ENCODE assay signal across 17 cellular contexts in the genomic region with DNA sequence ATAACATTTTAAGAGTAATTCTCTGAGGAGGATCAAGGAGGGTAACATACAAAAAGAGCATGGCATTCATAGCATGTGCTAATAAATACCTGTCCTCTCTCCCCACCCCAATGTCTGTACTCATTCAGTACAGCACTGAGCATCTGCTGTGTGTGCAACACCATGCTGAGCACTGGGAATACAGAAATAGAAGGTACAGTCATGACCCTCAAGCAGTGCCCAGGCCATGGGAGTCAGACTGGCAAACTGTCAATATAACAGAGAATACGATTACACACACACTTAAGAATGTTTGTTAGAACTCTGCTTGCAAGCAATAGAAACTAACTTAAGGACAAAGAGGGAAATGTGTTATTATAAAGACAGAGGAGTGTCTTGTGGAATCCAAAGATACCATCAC. TPM values are rescaled to one million over a fixed set of nuclear protein-coding genes. Genes with fewer than 3 reads are reported as not detected.
DNase-seq lines count a peak whose midpoint lies in the region; ATAC-seq, FAIRE-seq and TF ChIP-seq lines count a peak whose summit lies in the region.
"Had no signal": no experiment of that assay in that cellular context is flagged by ENCODE, and none has a peak within 500 bp of the region (broad histone marks: within the 10 kb centered on the region; RNA-seq: fewer than 3 reads in every experiment).

No MANE protein-coding gene starts in this region.

- H3K14ac ChIP-seq in IMR-90 (replicated peaks; ENCODE audit: low read depth, low read length) = no peak overlapping the region

- H3K4me3 ChIP-seq in IMR-90 (ENCODE audit: insufficient read depth, low read depth, low read length) (no peak overlapping the region), bronchial epithelial cell (ENCODE audit: low read depth, low read length) (no peak overlapping the region), stomach (no peak overlapping the region), SJCRH30 (no peak overlapping the region)
- H3K4me3 ChIP-seq: coronary artery, neural progenitor cell, SJSA1 had no signal

- no peak overlapping the region for H2AFZ ChIP-seq in IMR-90 (replicated peaks; ENCODE audit: low read length, poor library complexity)
- H2AFZ ChIP-seq: neural progenitor cell had no signal

- ATAC-seq in IMR-90 (ENCODE audit: low read depth) (peak; percentile 16; the same call in 1 of the 2 replicates), GM19455 (IDR thresholded peaks at IDR 0.05; ENCODE audit: unreplicated experiment) (no peak), sciatic nerve (no peak)
- ATAC-seq: HepG2 had no signal

- DNase-seq in AG20443 (ENCODE audit: low spot score) (peak; percentile 57), IMR-90 (peak; percentile 64), bronchial epithelial cell (ENCODE audit: low read depth) (peak; percentile 59), kidney glomerular epithelial cell (lab: John Stamatoyannopoulos, UW) (peak; percentile 49), stomach (no peak), SJCRH30 (no peak), sciatic nerve (ENCODE audit: low spot score) (no peak)
- DNase-seq: activated B cell treated with CpG ODN at 0.5 μM for 24 hours, amniotic stem cell, NCI-H2081 treated with DMSO at 0.1 percent for 48 hours, NCI-H526 had no signal

- no peak overlapping the region for H2AK9ac ChIP-seq in IMR-90 (replicated peaks; ENCODE audit: low read depth, low read length, poor library complexity)

- POLR2A ChIA-PET in IMR-90 (lab: Charles Lee; ENCODE audit: unreplicated experiment) = no interaction called here

- dilution Hi-C loops in IMR-90 (cut with HindIII; ENCODE audit: low sequenced_read_pairs, unreplicated experiment) = no loop called here

- BruUV-seq in IMR-90 (replicated peaks; lab: Mats Ljungman, UMichigan) = no TSS peak

- no peak for TF ChIP-seq RAD21 in IMR-90 (IDR thresholded peaks at IDR 0.05; ENCODE audit: low read length)

- TF ChIP-seq EP300 in stomach (IDR thresholded peaks at IDR 0.05) = no peak

- no peak overlapping the region for H3K4me2 ChIP-seq in IMR-90 (ENCODE audit: low read depth, low read length)
- H3K4me2 ChIP-seq: neural progenitor cell had no signal

- H3K18ac ChIP-seq in IMR-90 (ENCODE audit: low read depth, low read length) = no peak overlapping the region

- no peak overlapping the region for H3K56ac ChIP-seq in IMR-90 (ENCODE audit: extremely low read depth, insufficient read depth, low read length)

- H4K20me1 ChIP-seq in IMR-90 (ENCODE audit: insufficient read depth, low read length) = peaks cover 6% of the 10 kb centered on the region; the same call in 1 of the 2 replicates

- no peak overlapping the region for H2BK20ac ChIP-seq in IMR-90 (ENCODE audit: low read depth, low read length)

- WGBS in IMR-90 (ENCODE audit: extremely low coverage in 2 of 2, insufficient read length in 1 of 2), 2 experiments = no CpG with 5 or more reads among the region's 1 CpG
- WGBS in stomach, 5 donors = 0 to 59% (median 32%) methylated on average over 1 of the region's 1 CpG

- peaks cover 0 to 4% of the 10 kb centered on the region in 2 experiments; a peak in 2 of 4 replicates for H3K79me1 ChIP-seq in IMR-90 (ENCODE audit: low read depth in 1 of 2, low read length in 2 of 2)

- no peak overlapping the region for H3K23ac ChIP-seq in IMR-90 (ENCODE audit: low read depth, low read length)

- no peak overlapping the region for H2BK120ac ChIP-seq in IMR-90 (ENCODE audit: low read depth, low read length)

- TF ChIP-seq CTCF in IMR-90 (conservative IDR thresholded peaks at IDR 0.05; ENCODE audit: low read depth, low read length) (no peak), bronchial epithelial cell (IDR thresholded peaks at IDR 0.05; ENCODE audit: insufficient read depth, low read length, severe bottlenecking) (no peak), stomach (IDR thresholded peaks at IDR 0.05) (no peak)

- no peak for FAIRE-seq in bronchial epithelial cell (lab: Jason Lieb, UNC)
- FAIRE-seq: HepG2, islet of Langerhans had no signal

- no peak overlapping the region for H4K5ac ChIP-seq in IMR-90 (ENCODE audit: low read depth, low read length)

- H3K9ac ChIP-seq in IMR-90 (ENCODE audit: low read depth, low read length) = no peak overlapping the region
- H3K9ac ChIP-seq: neural progenitor cell had no signal

- H3K4ac ChIP-seq in IMR-90 (ENCODE audit: low read depth, low read length) = no peak overlapping the region

- intact Hi-C loops in IMR-90 (cut with micrococcal nuclease) = loop anchor here (5.0 to 10.0 kb wide), 3 partner anchors 88 to 697 kb away; no protein-coding TSS in a partner anchor
- intact Hi-C loops in stomach (cut with DNase I; ENCODE audit: low total_unique reads) = no loop called here
- intact Hi-C loops in sciatic nerve (cut with DNase I) = no loop called here

- H3K9me1 ChIP-seq in IMR-90 (ENCODE audit: insufficient read depth, low read length) = peaks cover 4% of the 10 kb centered on the region; the same call in 1 of the 2 replicates

- in situ Hi-C loops in IMR-90 (cut with MboI; ENCODE audit: low sequenced_read_pairs) = no loop called here

- H2BK15ac ChIP-seq in IMR-90 (ENCODE audit: low read depth, low read length) = no peak overlapping the region

- CTCF ChIA-PET in IMR-90 (lab: Yijun Ruan, JAX) = interaction anchor here (0.6 kb wide), 1 partner anchor 59 kb away, joined by 4 read pairs; no protein-coding TSS in a partner anchor

- TF ChIP-seq POLR2A in IMR-90 (IDR thresholded peaks at IDR 0.05; ENCODE audit: low read depth, low read length) = no peak
- no peak for TF ChIP-seq POLR2A in stomach (IDR thresholded peaks at IDR 0.05)

- no peak overlapping the region; the same call in 1 of the 2 replicates for H2AK5ac ChIP-seq in IMR-90 (ENCODE audit: low read depth, low read length)

- peaks cover 7% of the 10 kb centered on the region; the same call in 1 of the 2 replicates for H3K4me1 ChIP-seq in IMR-90 (ENCODE audit: control insufficient read depth, insufficient read depth, low read length)
- peaks cover 7 to 21% (median 10%) of the 10 kb centered on the region in 4 donors for H3K4me1 ChIP-seq in stomach
- no peaks in the 10 kb centered on the region; the same call in 1 of the 2 replicates for H3K4me1 ChIP-seq in SJCRH30

- H3K27ac ChIP-seq in IMR-90 (ENCODE audit: insufficient read depth, low read length) (no peak overlapping the region), stomach (no peak overlapping the region), SJCRH30 (no peak overlapping the region)
- H3K27ac ChIP-seq: coronary artery, neural progenitor cell, SJSA1 had no signal

- H3K36me3 ChIP-seq in IMR-90 (ENCODE audit: control insufficient read depth, insufficient read depth, low read length) = no peaks in the 10 kb centered on the region
- H3K36me3 ChIP-seq in bronchial epithelial cell (ENCODE audit: control insufficient read depth, insufficient read depth, low read length) = no peaks in the 10 kb centered on the region
- no peaks in the 10 kb centered on the region for H3K36me3 ChIP-seq in stomach
- no peaks in the 10 kb centered on the region for H3K36me3 ChIP-seq in SJCRH30
- H3K36me3 ChIP-seq: neural progenitor cell, SJSA1 had no signal

- H2BK5ac ChIP-seq in IMR-90 (ENCODE audit: low read depth, low read length, poor library complexity, severe bottlenecking) = no peak overlapping the region

- peaks cover 5% of the 10 kb centered on the region for H3K27me3 ChIP-seq in IMR-90 (ENCODE audit: control insufficient read depth, insufficient read depth, low read length)
- H3K27me3 ChIP-seq in bronchial epithelial cell (ENCODE audit: control insufficient read depth, insufficient read depth, low read length) = no peaks in the 10 kb centered on the region
- H3K27me3 ChIP-seq in stomach = no peaks in the 10 kb centered on the region
- no peaks in the 10 kb centered on the region for H3K27me3 ChIP-seq in SJCRH30
- H3K27me3 ChIP-seq: neural progenitor cell, SJSA1 had no signal

- no peak overlapping the region for H4K91ac ChIP-seq in IMR-90 (ENCODE audit: insufficient read depth, low read depth, low read length)

- no peak overlapping the region for H4K8ac ChIP-seq in IMR-90 (ENCODE audit: low read depth in 2 of 2, low read length in 2 of 2)

- H3K9me3 ChIP-seq in IMR-90 (ENCODE audit: control insufficient read depth, insufficient read depth, low read length) (no peaks in the 10 kb centered on the region), stomach (no peaks in the 10 kb centered on the region), SJCRH30 (replicated peaks) (no peaks in the 10 kb centered on the region)
- H3K9me3 ChIP-seq: SJSA1 had no signal

TF ChIP-seq in IMR-90, 13 proteins besides CTCF, POLR2A, EP300 and RAD21:
- TF ChIP-seq CHD1 (IDR thresholded peaks at IDR 0.05; ENCODE audit: low read depth, low read length) = no peak

RNA-seq across cellular contexts. Expression of gene ZFAND3, which starts 24.7 kb away (rescaled TPM):
- total RNA-seq in IMR-90 (2012; rRNA removed) = 10.9 and 13.1 TPM in 2 replicates
- polyA plus RNA-seq in IMR-90 (2012; rRNA removed) = 21.8 and 26.7 TPM in 2 replicates
- polyA plus RNA-seq in IMR-90 (2012; cell fraction: cytosol; rRNA removed) = 15.3 and 24.4 TPM in 2 replicates
- polyA plus RNA-seq in IMR-90 (2012; cell fraction: nucleus; rRNA removed; ENCODE audit: low replicate concordance) = 15.6 and 20.7 TPM in 2 replicates
- total RNA-seq in bronchial epithelial cell = 25.5 and 41.3 TPM in 2 replicates
- 100 to 1,000 TPM in 1 of 5 donors, 10 to 100 TPM in 4; 35.1 to 164 (median 42.3) TPM for total RNA-seq in stomach
- polyA plus RNA-seq in stomach = 10 to 100 TPM; 19.8 to 38.5 (median 32.9) TPM
- total RNA-seq in SJCRH30 (2014; rRNA removed; shearing (Covaris generic)) = 26.2 and 28.7 TPM in 2 replicates
- 58.9 TPM for total RNA-seq in sciatic nerve

Comparison
In these comparisons a context has a peak if more than half of its experiments do, and no peak if none do; other contexts are left out.
1. DNase-seq: peak in AG20443 (single experiment), IMR-90 (single experiment), bronchial epithelial cell (single experiment) and kidney glomerular epithelial cell (single experiment); none in stomach (single experiment), SJCRH30 (0 of 2) and sciatic nerve (single experiment).